7 cellular contexts compared by ENCODE assay signal in genomic region chr2:121648611-121649401, GRCh38. TPM values are rescaled to one million over a fixed set of nuclear protein-coding genes. Genes with fewer than 3 reads are reported as not detected.
A peak's percentile ranks its signal among the peaks of the same experiment; 100 is the strongest.
DNase-seq lines count a peak whose midpoint lies in the region; ATAC-seq, FAIRE-seq and TF ChIP-seq lines count a peak whose summit lies in the region.

No MANE protein-coding gene starts in this region.

- POLR2A ChIA-PET in HepG2 (lab: Yijun Ruan, JAX), result interaction anchor here (0.7 to 4.4 kb wide), 33 partner anchors 8 to 1183 kb away, joined by 3 to 119 read pairs (median 5); partner anchors contain the start of genes NIFK, RNU4ATAC and TSN

- H3K4me1 Mint-ChIP-seq in HFFc6 (ENCODE audit: low read depth), result peaks cover 47% of the 10 kb centered on the region

- peaks cover 6% of the 10 kb centered on the region for H3K4me1 ChIP-seq in colonic mucosa
- H3K4me1 ChIP-seq in HepG2 (ENCODE audit: insufficient read depth, low read length), result peaks cover 63% of the 10 kb centered on the region

- no peak; the same call in none of the 2 replicates for TF ChIP-seq RAD21 in HepG2 (CRISPR knock-in tag; IDR thresholded peaks at IDR 0.05)

- H4K20me1 ChIP-seq in HepG2 (ENCODE audit: insufficient read depth, low read length), result peaks cover 8% of the 10 kb centered on the region; the same call in 1 of the 2 replicates

- peak; percentile 71 for ATAC-seq in HepG2

- H3K9ac ChIP-seq in colonic mucosa (ENCODE audit: low read depth in 2 of 2, low read length in 2 of 2) (peak overlapping the region; percentile 71 to 91), HepG2 (ENCODE audit: insufficient read depth, low read depth, low read length) (peak overlapping the region; percentile 99)

- in situ Hi-C loops in GM13976 (cut with MboI; ENCODE audit: low sequenced_read_pairs, unreplicated experiment), result loop anchor here (10.0 kb wide), 1 partner anchor 114 kb away; the partner anchor contains the start of gene RNU4ATAC
- in situ Hi-C loops in HepG2 (cut with HindIII; ENCODE audit: extremely low pct_ligation_motif_present, low pct_unique_long_range_greater_than_20kb), result loop anchor here (5.0 kb wide), 1 partner anchor 117 kb away; the partner anchor contains the start of gene RNU4ATAC

- peaks cover 72% of the 10 kb centered on the region for H3K79me2 ChIP-seq in HepG2 (ENCODE audit: insufficient read depth, low read length)

- TSS peak; percentile 76 for BruUV-seq in HepG2 (replicated peaks; lab: Mats Ljungman, UMichigan)

- H3K36me3 Mint-ChIP-seq in HFFc6 (ENCODE audit: low read depth), result peaks cover 12% of the 10 kb centered on the region; the same call in 1 of the 2 replicates

- H3K4me2 ChIP-seq in HepG2 (ENCODE audit: low read depth, low read length), result peak overlapping the region; percentile 90

- H3K27me3 ChIP-seq in colonic mucosa, result no peaks in the 10 kb centered on the region
- no peaks in the 10 kb centered on the region; a peak in 2 of 5 replicates for H3K27me3 ChIP-seq in HepG2 (ENCODE audit: control insufficient read depth in 1 of 2, insufficient read depth in 2 of 2, low read length in 2 of 2)

- no peak for FAIRE-seq in HepG2 (lab: Jason Lieb, UNC)

- H3K36me3 ChIP-seq in colonic mucosa, result no peaks in the 10 kb centered on the region
- H3K36me3 ChIP-seq in HepG2 (replicated peaks in 1 of 2; ENCODE audit: control insufficient read depth in 1 of 2, insufficient read depth in 2 of 2, low read length in 2 of 2), result no peaks in the 10 kb centered on the region

- intact Hi-C loops in colonic mucosa (cut with DNase I), result loop anchor here (5.0 kb wide), 1 partner anchor 117 kb away; the partner anchor contains the start of gene RNU4ATAC
- intact Hi-C loops in HepG2 (cut with micrococcal nuclease; ENCODE audit: unreplicated experiment), result loop anchor here (1.0 to 5.0 kb wide), 5 partner anchors 18 to 119 kb away; partner anchors contain the start of gene RNU4ATAC

- peak overlapping the region; percentile 20 for H2AFZ ChIP-seq in HepG2 (ENCODE audit: low read length)

- H3K4me3 Mint-ChIP-seq in HFFc6, result peak overlapping the region; percentile 95

- H3K27me3 Mint-ChIP-seq in HFFc6 (ENCODE audit: insufficient read depth), result no peaks in the 10 kb centered on the region; the same call in 1 of the 2 replicates

- no peaks in the 10 kb centered on the region for H3K9me3 Mint-ChIP-seq in HFFc6

- H3K27ac ChIP-seq in colonic mucosa (peak overlapping the region; percentile 92), HepG2 (ENCODE audit: extremely low read length, insufficient read depth, low read length) (peak overlapping the region; percentile 99)

- TF ChIP-seq EP300 in HepG2 (IDR thresholded peaks at IDR 0.05; ENCODE audit: low read depth in 2 of 2, low read length in 2 of 2), result no peak
- TF ChIP-seq EP300 in HepG2 (CRISPR knock-in tag; IDR thresholded peaks at IDR 0.05; ENCODE audit: borderline replicate concordance), result no peak

- CTCF ChIA-PET in HepG2 (lab: Yijun Ruan, JAX; ENCODE audit: low intra/inter-chr PET ratio, low total read pairs), result no interaction called here

- H3K4me3 ChIP-seq in colonic mucosa (peak overlapping the region; percentile 87), HepG2 (replicated peaks in 1 of 3; ENCODE audit: insufficient read depth in 1 of 3, low read depth in 2 of 3, low read length in 3 of 3) (peak overlapping the region; percentile 84 to 96 (median 95))

- peak; percentile 48 for DNase-seq in GM13976 (ENCODE audit: low spot score)
- DNase-seq in HFFc6, result peak; percentile 48
- DNase-seq in NCI-H1105 treated with DMSO at 0.1 percent for 48 hours (lab: John Stamatoyannopoulos, UW), result peak; percentile 50
- DNase-seq in activated CD4-positive, alpha-beta T cell treated with anti-CD3 and anti-CD28 coated beads for 48 hours, result peak; percentile 64
- DNase-seq in colonic mucosa, result peak; percentile 68
- DNase-seq in HepG2 (ENCODE audit: low spot score), result peak; percentile 42
- DNase-seq in stimulated activated CD4-positive, alpha-beta T cell treated with anti-CD3 and anti-CD28 coated beads, Interleukin-4, amount 100 ng/mL, for 1 hour, result peak; percentile 46

- peak overlapping the region; percentile 98 for H3K27ac Mint-ChIP-seq in HFFc6

- no peak for TF ChIP-seq CTCF in GM13976 (IDR thresholded peaks at IDR 0.05; ENCODE audit: borderline replicate concordance, control extremely low read depth, extremely low read depth, insufficient read depth, missing control alignments)
- TF ChIP-seq CTCF in HFFc6 (IDR thresholded peaks at IDR 0.05), result no peak
- no peak for TF ChIP-seq CTCF in colonic mucosa (IDR thresholded peaks at IDR 0.05)
- TF ChIP-seq CTCF in HepG2 (CRISPR knock-in tag; IDR thresholded peaks at IDR 0.05), result no peak

- H3K9me3 ChIP-seq in colonic mucosa (no peaks in the 10 kb centered on the region), HepG2 (ENCODE audit: low read length) (no peaks in the 10 kb centered on the region)

- peak in 1 of 2 experiments; percentile 28; a peak in 2 of 4 replicates for TF ChIP-seq POLR2A in HepG2 (IDR thresholded peaks at IDR 0.05; ENCODE audit: insufficient read depth in 1 of 2, low read depth in 2 of 2, low read length in 2 of 2)

- 2% methylated on average over 36 of the region's 52 CpGs for WGBS in HepG2 (ENCODE audit: low lambda C conversion rate)

TF ChIP-seq in HepG2, 621 proteins besides CTCF, POLR2A, EP300 and RAD21 (continues in another document):
- peak; percentile 35; the same call in 1 of the 2 replicates for TF ChIP-seq ZFP82 (CRISPR knock-in tag; IDR thresholded peaks at IDR 0.05; ENCODE audit: borderline replicate concordance)
- peak; percentile 98 for TF ChIP-seq PATZ1 (CRISPR knock-in tag; IDR thresholded peaks at IDR 0.05)
- no peak; the same call in 1 of the 2 replicates for TF ChIP-seq TRAFD1 (CRISPR knock-in tag; IDR thresholded peaks at IDR 0.05; ENCODE audit: borderline replicate concordance)
- peak; percentile 58; the same call in 1 of the 2 replicates for TF ChIP-seq ZNF878 (CRISPR knock-in tag; IDR thresholded peaks at IDR 0.05)
- peak; percentile 11; the same call in 1 of the 2 replicates for TF ChIP-seq ZBTB8A (CRISPR knock-in tag; IDR thresholded peaks at IDR 0.05; ENCODE audit: borderline replicate concordance, low read depth)
- TF ChIP-seq AGO2 (optimal IDR thresholded peaks at IDR 0.05; ENCODE audit: low read depth, low read length), result peak; percentile 71
- TF ChIP-seq ZNF891 (CRISPR knock-in tag; IDR thresholded peaks at IDR 0.05), result peak; percentile 65
- TF ChIP-seq ZNF317 (CRISPR knock-in tag; IDR thresholded peaks at IDR 0.05), result peak; percentile 43; the same call in 1 of the 2 replicates

RNA-seq across cellular contexts. Expression of gene CLASP1, which starts 0.5 kb away (rescaled TPM):
- total RNA-seq in HFFc6 (2021; fragmentation: NEBNext Ultra II Directional; extraction: Animal tissue kit (Norgen Biotek cat#: 25700)), result 10 to 100 TPM; 38.2 to 49.0 (median 41.1) TPM
- total RNA-seq in colonic mucosa (10 to 100 TPM; 30.3 to 32.3 TPM), HepG2 (2016; rRNA removed; fragmentation: Illumina TruSeq; extraction: Trizol) (47.9 and 63.6 TPM in 2 replicates)
- total RNA-seq in HepG2 (2016; cell fraction: cytosol; rRNA removed; fragmentation: Illumina TruSeq; extraction: Trizol; ENCODE audit: low read depth), result 24.7 and 26.3 TPM in 2 replicates
- total RNA-seq in HepG2 (2016; cell fraction: insoluble cytoplasmic fraction; rRNA removed; fragmentation: Illumina TruSeq; extraction: Trizol), result 46.4 and 58.7 TPM in 2 replicates
- 21.5 and 29.4 TPM in 2 replicates for total RNA-seq in HepG2 (2016; cell fraction: membrane; rRNA removed; fragmentation: Illumina TruSeq; extraction: Trizol)
- total RNA-seq in HepG2 (2016; cell fraction: nucleus; rRNA removed; fragmentation: Illumina TruSeq; extraction: Trizol), result 111 and 117 TPM in 2 replicates
- 9.4 and 11.7 TPM in 2 replicates for polyA plus RNA-seq in HepG2 (2011; rRNA removed)
- polyA plus RNA-seq in HepG2 (2011; cell fraction: cytosol; rRNA removed), result 4.0 and 4.5 TPM in 2 replicates
- polyA plus RNA-seq in HepG2 (2011; cell fraction: nucleus; rRNA removed), result 52.6 and 54.9 TPM in 2 replicates
- 33.3 and 40.1 TPM in 2 replicates for polyA plus RNA-seq in HepG2 (2012)
- polyA plus RNA-seq in HepG2 (2016; cell fraction: cytosol; fragmentation: Illumina TruSeq; extraction: Trizol; ENCODE audit: low read depth), result 0.78 and 1.2 TPM in 2 replicates
- polyA plus RNA-seq in HepG2 (2016; cell fraction: insoluble cytoplasmic fraction; fragmentation: Illumina TruSeq; extraction: Trizol; ENCODE audit: low read depth), result 21.9 and 26.0 TPM in 2 replicates
- polyA plus RNA-seq in HepG2 (2016; cell fraction: membrane; fragmentation: Illumina TruSeq; extraction: Trizol; ENCODE audit: low read depth), result 3.2 and 4.0 TPM in 2 replicates
- 56.7 and 58.9 TPM in 2 replicates for polyA plus RNA-seq in HepG2 (2016; cell fraction: nucleus; fragmentation: Illumina TruSeq; extraction: Trizol; ENCODE audit: insufficient read depth, low read depth)
- 22.8 and 49.1 TPM in 2 replicates for polyA minus RNA-seq in HepG2 (2011; rRNA and poly(A)+ RNA removed; ENCODE audit: low replicate concordance)
- polyA minus RNA-seq in HepG2 (2011; cell fraction: cytosol; rRNA and poly(A)+ RNA removed), result 20.9 and 21.4 TPM in 2 replicates
- 240 and 255 TPM in 2 replicates for polyA minus RNA-seq in HepG2 (2011; cell fraction: nucleus; rRNA and poly(A)+ RNA removed)

Comparison
In these comparisons a context has a peak if more than half of its experiments do, and no peak if none do; other contexts are left out.
1. Peak in every context shown above with its lines: DNase-seq, ATAC-seq, H3K4me3 ChIP-seq and H3K27ac ChIP-seq.